ENCODE assay signal across 2 cellular contexts in genomic region chr9:131280660-131281059, GRCh38.
A peak's percentile ranks its signal among the peaks of the same experiment; 100 is the strongest.
TF ChIP-seq lines count a peak whose summit lies in the region.

No MANE protein-coding gene starts in this region.

TF ChIP-seq in GM23338, 12 proteins besides CTCF, POLR2A, EP300 and RAD21:
- TF ChIP-seq JUNB (IDR thresholded peaks at IDR 0.05; ENCODE audit: unreplicated experiment): no peak
- TF ChIP-seq STAT1 (IDR thresholded peaks at IDR 0.05; ENCODE audit: unreplicated experiment): no peak
- TF ChIP-seq ZNF331 (CRISPR knock-in tag; IDR thresholded peaks at IDR 0.05; ENCODE audit: low read depth): no peak
- no peak for TF ChIP-seq EZH2 (IDR thresholded peaks at IDR 0.05; ENCODE audit: low read depth, unreplicated experiment)
- TF ChIP-seq ZNF114 (CRISPR knock-in tag; IDR thresholded peaks at IDR 0.05): no peak
- TF ChIP-seq ETS1 (IDR thresholded peaks at IDR 0.05): no peak

TF ChIP-seq in H1, 55 proteins besides CTCF, POLR2A, EP300 and RAD21:
- TF ChIP-seq YY1 (IDR thresholded peaks at IDR 0.05; ENCODE audit: low read depth, low read length) (no peak), KDM1A (IDR thresholded peaks at IDR 0.05; ENCODE audit: borderline replicate concordance, low read length) (peak; percentile 94; the same call in 1 of the 2 replicates), KDM4A (IDR thresholded peaks at IDR 0.05; ENCODE audit: low read depth, low read length, severe bottlenecking) (no peak), RFX5 (IDR thresholded peaks at IDR 0.05; ENCODE audit: borderline replicate concordance, low read depth, low read length) (no peak), CTBP2 (IDR thresholded peaks at IDR 0.05; ENCODE audit: borderline replicate concordance, insufficient read depth, insufficient read length, low read length) (no peak), HDAC2 (IDR thresholded peaks at IDR 0.05; ENCODE audit: borderline replicate concordance in 1 of 2, low read depth in 2 of 2, low read length in 2 of 2) (0 out of 4 replicates have a peak, but pooled peaks of 1 of the 2 experiments have one; percentile 40), TAF7 (optimal IDR thresholded peaks at IDR 0.05; ENCODE audit: borderline replicate concordance, low read depth, low read length) (no peak), E2F6 (IDR thresholded peaks at IDR 0.05) (no peak)
TF ChIP-seq in H1: peak in this region for 2.
